11 cellular contexts compared by ENCODE assay signal in the genomic region with DNA sequence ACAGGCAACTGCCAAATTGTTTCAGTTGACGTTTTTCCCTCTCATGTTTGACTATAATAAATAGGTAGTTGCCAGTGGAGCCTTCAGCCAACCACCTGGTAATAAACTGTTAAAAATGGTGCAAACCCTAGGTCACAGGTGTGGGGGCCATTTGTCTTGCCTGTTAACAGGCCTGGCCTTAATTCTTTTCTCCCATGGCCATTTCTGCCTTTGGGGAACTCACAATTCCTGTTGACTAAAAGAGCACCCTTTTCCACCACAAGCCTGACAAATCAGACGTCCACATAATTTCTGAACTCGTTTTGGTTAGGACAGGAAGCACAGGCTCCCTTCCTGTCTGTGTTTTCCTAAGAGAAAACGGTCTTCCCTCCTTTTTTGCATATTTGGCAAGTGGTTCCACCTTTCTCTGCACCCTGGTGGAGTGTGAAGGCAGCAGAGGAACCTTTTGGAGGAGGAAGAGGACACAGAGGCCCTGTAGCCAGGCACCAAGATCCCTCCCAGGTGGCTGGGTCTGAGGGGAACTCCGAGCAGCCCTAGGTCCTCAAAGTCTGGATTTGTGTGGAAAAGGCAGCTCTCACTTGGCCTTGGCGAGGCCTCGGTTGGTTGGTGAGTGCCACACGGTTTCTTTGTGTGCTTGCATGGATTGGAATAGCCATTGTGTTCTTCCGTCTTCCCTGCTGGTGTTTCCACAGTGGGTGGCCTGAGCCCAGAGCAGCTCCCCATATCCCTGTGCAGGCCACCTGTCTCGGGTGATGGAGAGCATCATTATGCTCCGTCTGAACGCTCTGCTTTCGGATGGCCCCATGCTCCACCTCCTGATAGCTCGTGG. TPM values are rescaled to one million over a fixed set of nuclear protein-coding genes. Genes with fewer than 3 reads are reported as not detected.
A peak's percentile ranks its signal among the peaks of the same experiment; 100 is the strongest.
DNase-seq lines count a peak whose midpoint lies in the region; ATAC-seq and TF ChIP-seq lines count a peak whose summit lies in the region.
"Had no signal": no experiment of that assay in that cellular context is flagged by ENCODE, and none has a peak within 500 bp of the region (broad histone marks: within the 10 kb centered on the region; RNA-seq: fewer than 3 reads in every experiment).

No MANE protein-coding gene starts in this region.

- POLR2A ChIA-PET in WTC11 (lab: Charles Lee), result no interaction called here

- H3K36me3 Mint-ChIP-seq in IgD-negative memory B cell (peaks cover 9% of the 10 kb centered on the region), WTC11 (no peaks in the 10 kb centered on the region)

- H3K4me1 Mint-ChIP-seq in IgD-negative memory B cell (peaks cover 18 to 25% (median 22%) of the 10 kb centered on the region in 3 donors), WTC11 (peaks cover 55% of the 10 kb centered on the region)

- DNase-seq in activated CD8-positive, alpha-beta memory T cell treated with anti-CD3 and anti-CD28 coated beads, Interleukin-2, amount 50 U/mL, for 48 hours, result peak; percentile 81
- no peak for DNase-seq in WTC11 (ENCODE audit: low spot score)
- DNase-seq in COR-L47 (lab: John Stamatoyannopoulos, UW), result no peak
- DNase-seq in ACHN, result no peak
- DNase-seq: NCI-H2081 treated with DMSO at 0.1 percent for 48 hours, testis had no signal

- H3K9me3 Mint-ChIP-seq in IgD-negative memory B cell (no peaks in the 10 kb centered on the region), WTC11 (no peaks in the 10 kb centered on the region)

- no peaks in the 10 kb centered on the region for H3K9me3 ChIP-seq in neutrophil
- H3K9me3 ChIP-seq: testis had no signal

- in situ Hi-C loops in ACHN (cut with HindIII; ENCODE audit: low pct_ligation_motif_present, low pct_unique_long_range_greater_than_20kb, low sequenced_read_pairs), result no loop called here

- TF ChIP-seq CTCF in neutrophil (IDR thresholded peaks at IDR 0.05), result no peak
- TF ChIP-seq CTCF in WTC11 (IDR thresholded peaks at IDR 0.05), result no peak

- H3K4me3 Mint-ChIP-seq in IgD-negative memory B cell (peak overlapping the region; percentile 95 to 100 (median 100)), WTC11 (no peak overlapping the region)

- H3K4me3 ChIP-seq in neutrophil (ENCODE audit: low read depth in 1 of 2, low read length in 1 of 2), result peak overlapping the region; percentile 79 to 82
- H3K4me3 ChIP-seq: testis had no signal

- H3K27me3 ChIP-seq in neutrophil, result no peaks in the 10 kb centered on the region
- H3K27me3 ChIP-seq: testis had no signal

- CTCF ChIA-PET in WTC11 (lab: Charles Lee), result interaction anchor here (1.0 to 1.4 kb wide), 2 partner anchors 13 to 103 kb away, joined by 3 read pairs; no protein-coding TSS in a partner anchor

- peak overlapping the region; percentile 94 for H3K27ac ChIP-seq in neutrophil
- H3K27ac ChIP-seq: testis had no signal

- H3K4me1 ChIP-seq in neutrophil (ENCODE audit: control insufficient read depth in 1 of 2, insufficient read depth in 1 of 2, low read depth in 1 of 2, low read length in 1 of 2), result peaks cover 71 to 79% of the 10 kb centered on the region in 2 experiments
- H3K4me1 ChIP-seq: testis had no signal

- no peaks in the 10 kb centered on the region for H3K36me3 ChIP-seq in neutrophil

- H3K27ac Mint-ChIP-seq in IgD-negative memory B cell (peak overlapping the region; percentile 80 to 100 (median 95)), WTC11 (no peak overlapping the region)

- H3K27me3 Mint-ChIP-seq in IgD-negative memory B cell (no peaks in the 10 kb centered on the region), WTC11 (ENCODE audit: low read depth) (peaks cover 40% of the 10 kb centered on the region)

- peak; percentile 43 for TF ChIP-seq POLR2A in GM15510 (IDR thresholded peaks at IDR 0.05; ENCODE audit: borderline replicate concordance, extremely low read depth, insufficient read length)

- ATAC-seq in WTC11 (no peak), GM19397 (IDR thresholded peaks at IDR 0.05; ENCODE audit: unreplicated experiment) (no peak)
- ATAC-seq: sciatic nerve had no signal

TF ChIP-seq in WTC11, 78 proteins besides CTCF, POLR2A, EP300 and RAD21 (continues in another document):
- TF ChIP-seq NFYB (CRISPR knock-in tag; conservative IDR thresholded peaks at IDR 0.05; ENCODE audit: low read depth) (no peak), FOXJ3 (CRISPR knock-in tag; IDR thresholded peaks at IDR 0.05; ENCODE audit: borderline replicate concordance) (no peak), ESRRA (CRISPR knock-in tag; IDR thresholded peaks at IDR 0.05; ENCODE audit: borderline replicate concordance) (no peak), JAZF1 (CRISPR knock-in tag; IDR thresholded peaks at IDR 0.05) (no peak), IRF2 (CRISPR knock-in tag; IDR thresholded peaks at IDR 0.05; ENCODE audit: borderline replicate concordance, low read depth) (no peak), FOXP1 (CRISPR knock-in tag; IDR thresholded peaks at IDR 0.05; ENCODE audit: borderline replicate concordance) (no peak), ZNF121 (CRISPR knock-in tag; IDR thresholded peaks at IDR 0.05) (no peak)
- TF ChIP-seq, protein P1, sequence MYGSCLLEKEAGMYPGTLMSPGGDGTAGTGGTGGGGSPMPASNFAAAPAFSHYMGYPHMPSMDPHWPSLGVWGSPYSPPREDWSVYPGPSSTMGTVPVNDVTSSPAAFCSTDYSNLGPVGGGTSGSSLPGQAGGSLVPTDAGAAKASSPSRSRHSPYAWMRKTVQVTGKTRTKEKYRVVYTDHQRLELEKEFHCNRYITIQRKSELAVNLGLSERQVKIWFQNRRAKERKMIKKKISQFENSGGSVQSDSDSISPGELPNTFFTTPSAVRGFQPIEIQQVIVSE (CRISPR knock-in tag; IDR thresholded peaks at IDR 0.05; ENCODE audit: borderline replicate concordance), result no peak
- TF ChIP-seq, protein P2, sequence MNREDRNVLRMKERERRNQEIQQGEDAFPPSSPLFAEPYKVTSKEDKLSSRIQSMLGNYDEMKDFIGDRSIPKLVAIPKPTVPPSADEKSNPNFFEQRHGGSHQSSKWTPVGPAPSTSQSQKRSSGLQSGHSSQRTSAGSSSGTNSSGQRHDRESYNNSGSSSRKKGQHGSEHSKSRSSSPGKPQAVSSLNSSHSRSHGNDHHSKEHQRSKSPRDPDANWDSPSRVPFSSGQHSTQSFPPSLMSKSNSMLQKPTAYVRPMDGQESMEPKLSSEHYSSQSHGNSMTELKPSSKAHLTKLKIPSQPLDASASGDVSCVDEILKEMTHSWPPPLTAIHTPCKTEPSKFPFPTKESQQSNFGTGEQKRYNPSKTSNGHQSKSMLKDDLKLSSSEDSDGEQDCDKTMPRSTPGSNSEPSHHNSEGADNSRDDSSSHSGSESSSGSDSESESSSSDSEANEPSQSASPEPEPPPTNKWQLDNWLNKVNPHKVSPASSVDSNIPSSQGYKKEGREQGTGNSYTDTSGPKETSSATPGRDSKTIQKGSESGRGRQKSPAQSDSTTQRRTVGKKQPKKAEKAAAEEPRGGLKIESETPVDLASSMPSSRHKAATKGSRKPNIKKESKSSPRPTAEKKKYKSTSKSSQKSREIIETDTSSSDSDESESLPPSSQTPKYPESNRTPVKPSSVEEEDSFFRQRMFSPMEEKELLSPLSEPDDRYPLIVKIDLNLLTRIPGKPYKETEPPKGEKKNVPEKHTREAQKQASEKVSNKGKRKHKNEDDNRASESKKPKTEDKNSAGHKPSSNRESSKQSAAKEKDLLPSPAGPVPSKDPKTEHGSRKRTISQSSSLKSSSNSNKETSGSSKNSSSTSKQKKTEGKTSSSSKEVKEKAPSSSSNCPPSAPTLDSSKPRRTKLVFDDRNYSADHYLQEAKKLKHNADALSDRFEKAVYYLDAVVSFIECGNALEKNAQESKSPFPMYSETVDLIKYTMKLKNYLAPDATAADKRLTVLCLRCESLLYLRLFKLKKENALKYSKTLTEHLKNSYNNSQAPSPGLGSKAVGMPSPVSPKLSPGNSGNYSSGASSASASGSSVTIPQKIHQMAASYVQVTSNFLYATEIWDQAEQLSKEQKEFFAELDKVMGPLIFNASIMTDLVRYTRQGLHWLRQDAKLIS (CRISPR knock-in tag; IDR thresholded peaks at IDR 0.05; ENCODE audit: borderline replicate concordance), result no peak
- TF ChIP-seq, protein P3, sequence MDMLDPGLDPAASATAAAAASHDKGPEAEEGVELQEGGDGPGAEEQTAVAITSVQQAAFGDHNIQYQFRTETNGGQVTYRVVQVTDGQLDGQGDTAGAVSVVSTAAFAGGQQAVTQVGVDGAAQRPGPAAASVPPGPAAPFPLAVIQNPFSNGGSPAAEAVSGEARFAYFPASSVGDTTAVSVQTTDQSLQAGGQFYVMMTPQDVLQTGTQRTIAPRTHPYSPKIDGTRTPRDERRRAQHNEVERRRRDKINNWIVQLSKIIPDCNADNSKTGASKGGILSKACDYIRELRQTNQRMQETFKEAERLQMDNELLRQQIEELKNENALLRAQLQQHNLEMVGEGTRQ (CRISPR knock-in tag; IDR thresholded peaks at IDR 0.05), result no peak
- TF ChIP-seq, protein P4, sequence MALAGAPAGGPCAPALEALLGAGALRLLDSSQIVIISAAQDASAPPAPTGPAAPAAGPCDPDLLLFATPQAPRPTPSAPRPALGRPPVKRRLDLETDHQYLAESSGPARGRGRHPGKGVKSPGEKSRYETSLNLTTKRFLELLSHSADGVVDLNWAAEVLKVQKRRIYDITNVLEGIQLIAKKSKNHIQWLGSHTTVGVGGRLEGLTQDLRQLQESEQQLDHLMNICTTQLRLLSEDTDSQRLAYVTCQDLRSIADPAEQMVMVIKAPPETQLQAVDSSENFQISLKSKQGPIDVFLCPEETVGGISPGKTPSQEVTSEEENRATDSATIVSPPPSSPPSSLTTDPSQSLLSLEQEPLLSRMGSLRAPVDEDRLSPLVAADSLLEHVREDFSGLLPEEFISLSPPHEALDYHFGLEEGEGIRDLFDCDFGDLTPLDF (CRISPR knock-in tag; IDR thresholded peaks at IDR 0.05), result no peak

RNA-seq across cellular contexts. Expression of a gene that starts 4.0 kb away (rescaled TPM):
- 213 TPM for polyA plus RNA-seq in IgD-negative memory B cell
- 1.9 to 2.4 TPM (median 2.3 TPM) in 3 replicates for total RNA-seq in WTC11 (2021)
